Comparison of ENCODE assay signal across 10 cellular contexts in the genomic region with DNA sequence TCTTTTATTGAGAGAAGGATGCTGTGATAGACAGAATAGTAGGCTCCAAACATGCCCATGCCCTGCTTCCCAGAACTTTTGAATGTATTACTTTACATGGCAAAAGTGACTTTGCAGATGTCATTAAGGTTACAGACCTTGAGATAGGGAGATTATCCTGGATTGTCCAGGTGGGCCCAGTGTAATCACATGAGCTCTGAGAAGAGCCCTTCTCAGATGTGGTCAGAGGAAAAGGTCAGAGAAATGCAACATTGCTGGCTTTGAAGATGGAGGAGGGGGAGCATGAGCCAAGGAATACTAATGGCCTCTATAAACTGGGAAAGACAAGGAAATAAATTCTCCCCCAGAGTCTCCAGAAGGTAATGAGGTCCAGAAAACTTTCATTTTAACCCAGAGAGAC. TPM values are rescaled to one million over a fixed set of nuclear protein-coding genes. Genes with fewer than 3 reads are reported as not detected.
"Had no signal": no experiment of that assay in that cellular context is flagged by ENCODE, and none has a peak within 500 bp of the region (broad histone marks: within the 10 kb centered on the region; RNA-seq: fewer than 3 reads in every experiment).

No MANE protein-coding gene starts in this region.

- H3K4me1 Mint-ChIP-seq: GM23338 had no signal

- H3K27ac ChIP-seq: HL-60 had no signal

- H3K4me2 ChIP-seq: GM23338 had no signal

- H2AFZ ChIP-seq: GM23338 had no signal

- H3K27ac Mint-ChIP-seq: GM23338, H9, HFFc6, IgD-negative memory B cell had no signal

- H3K9me3 Mint-ChIP-seq: GM23338, H9, HFFc6 had no signal

- H3K4me3 Mint-ChIP-seq: GM23338, H9, HFFc6, IgD-negative memory B cell had no signal

- ATAC-seq: GM23338, HepG2 had no signal

- H3K4me3 ChIP-seq: GM23338 had no signal

- DNase-seq: H9, HCEC 1CT, HFFc6, KBM-7 had no signal

RNA-seq across cellular contexts. Expression of gene LYZL4, which starts 45.8 kb away (rescaled TPM):
- total RNA-seq: GM23338, H1, H9, HepG2, HFFc6, HT1080 had no signal
- polyA plus RNA-seq: GM23338, H1, HepG2, IgD-negative memory B cell had no signal

RNA-seq across cellular contexts. Expression of gene VIPR1, which starts 46.2 kb away (rescaled TPM):
- total RNA-seq: HFFc6, HT1080 had no signal
